ENCODE assay signal across 1 cellular context in the genomic region with DNA sequence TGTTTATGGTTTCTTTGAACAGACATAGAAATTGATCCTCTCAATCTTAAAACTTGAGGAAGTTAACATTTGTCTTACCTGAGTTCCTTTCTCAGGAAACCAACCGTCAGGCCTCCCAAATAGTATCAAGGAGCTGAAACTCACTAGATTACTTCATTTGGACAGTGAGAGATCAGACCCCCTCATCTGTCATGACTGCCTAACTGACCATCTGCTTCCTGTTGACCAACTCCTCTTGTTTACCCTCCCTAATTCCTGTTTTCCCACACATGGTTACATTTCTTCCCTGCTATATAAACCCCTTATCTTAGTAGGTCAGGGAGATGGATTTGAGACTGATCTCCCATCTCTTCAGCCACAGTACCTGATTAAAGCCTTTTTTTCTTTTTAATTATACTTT.
TF ChIP-seq lines count a peak whose summit lies in the region.

No MANE protein-coding gene starts in this region.

TF ChIP-seq in K562, 482 proteins besides CTCF, POLR2A, EP300 and RAD21 (continued from another document):
- TF ChIP-seq, protein P1, sequence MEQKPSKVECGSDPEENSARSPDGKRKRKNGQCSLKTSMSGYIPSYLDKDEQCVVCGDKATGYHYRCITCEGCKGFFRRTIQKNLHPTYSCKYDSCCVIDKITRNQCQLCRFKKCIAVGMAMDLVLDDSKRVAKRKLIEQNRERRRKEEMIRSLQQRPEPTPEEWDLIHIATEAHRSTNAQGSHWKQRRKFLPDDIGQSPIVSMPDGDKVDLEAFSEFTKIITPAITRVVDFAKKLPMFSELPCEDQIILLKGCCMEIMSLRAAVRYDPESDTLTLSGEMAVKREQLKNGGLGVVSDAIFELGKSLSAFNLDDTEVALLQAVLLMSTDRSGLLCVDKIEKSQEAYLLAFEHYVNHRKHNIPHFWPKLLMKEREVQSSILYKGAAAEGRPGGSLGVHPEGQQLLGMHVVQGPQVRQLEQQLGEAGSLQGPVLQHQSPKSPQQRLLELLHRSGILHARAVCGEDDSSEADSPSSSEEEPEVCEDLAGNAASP (IDR thresholded peaks at IDR 0.05): no peak
- peak; percentile 75 for TF ChIP-seq ZNF75A (CRISPR knock-in tag; IDR thresholded peaks at IDR 0.05)
- no peak for TF ChIP-seq THRAP3 (IDR thresholded peaks at IDR 0.05; ENCODE audit: borderline replicate concordance)
- TF ChIP-seq CSDE1 (IDR thresholded peaks at IDR 0.05): no peak
- TF ChIP-seq FOXK2 (conservative IDR thresholded peaks at IDR 0.05 in 1 of 2, IDR thresholded peaks at IDR 0.05 in 1 of 2; ENCODE audit: low read depth in 2 of 2): 0 out of 4 replicates have a peak, but pooled peaks of 1 of the 2 experiments have one; percentile 46
- TF ChIP-seq ARID1B (IDR thresholded peaks at IDR 0.05): peak; percentile 36; the same call in 1 of the 2 replicates
- peak in 1 of 2 experiments; percentile 70; a peak in 2 of 4 replicates for TF ChIP-seq FOXA3 (CRISPR knock-in tag; conservative IDR thresholded peaks at IDR 0.05 in 1 of 2, IDR thresholded peaks at IDR 0.05 in 1 of 2)
- TF ChIP-seq STAT5B (CRISPR knock-in tag; IDR thresholded peaks at IDR 0.05): no peak
- no peak for TF ChIP-seq ILK (tag; IDR thresholded peaks at IDR 0.05; ENCODE audit: borderline replicate concordance, low read depth)
- no peak for TF ChIP-seq NCOA1 (IDR thresholded peaks at IDR 0.05; ENCODE audit: low read depth)
- no peak for TF ChIP-seq ZNF384 (IDR thresholded peaks at IDR 0.05; ENCODE audit: low read depth, low read length)
- TF ChIP-seq TCF3 (CRISPR knock-in tag; IDR thresholded peaks at IDR 0.05): 0 out of 2 replicates have a peak, but pooled peaks have one; percentile 12
- no peak for TF ChIP-seq C11orf30 (IDR thresholded peaks at IDR 0.05; ENCODE audit: low read depth)
- 0 out of 2 replicates have a peak, but pooled peaks have one; percentile 5 for TF ChIP-seq TAL1 (IDR thresholded peaks at IDR 0.05)
- no peak for TF ChIP-seq TCF7L2 (IDR thresholded peaks at IDR 0.05; ENCODE audit: low read depth, low read length)
- peak; percentile 45; the same call in 1 of the 2 replicates for TF ChIP-seq ETV1 (tag; conservative IDR thresholded peaks at IDR 0.05; ENCODE audit: low read depth)
- TF ChIP-seq, protein P2, sequence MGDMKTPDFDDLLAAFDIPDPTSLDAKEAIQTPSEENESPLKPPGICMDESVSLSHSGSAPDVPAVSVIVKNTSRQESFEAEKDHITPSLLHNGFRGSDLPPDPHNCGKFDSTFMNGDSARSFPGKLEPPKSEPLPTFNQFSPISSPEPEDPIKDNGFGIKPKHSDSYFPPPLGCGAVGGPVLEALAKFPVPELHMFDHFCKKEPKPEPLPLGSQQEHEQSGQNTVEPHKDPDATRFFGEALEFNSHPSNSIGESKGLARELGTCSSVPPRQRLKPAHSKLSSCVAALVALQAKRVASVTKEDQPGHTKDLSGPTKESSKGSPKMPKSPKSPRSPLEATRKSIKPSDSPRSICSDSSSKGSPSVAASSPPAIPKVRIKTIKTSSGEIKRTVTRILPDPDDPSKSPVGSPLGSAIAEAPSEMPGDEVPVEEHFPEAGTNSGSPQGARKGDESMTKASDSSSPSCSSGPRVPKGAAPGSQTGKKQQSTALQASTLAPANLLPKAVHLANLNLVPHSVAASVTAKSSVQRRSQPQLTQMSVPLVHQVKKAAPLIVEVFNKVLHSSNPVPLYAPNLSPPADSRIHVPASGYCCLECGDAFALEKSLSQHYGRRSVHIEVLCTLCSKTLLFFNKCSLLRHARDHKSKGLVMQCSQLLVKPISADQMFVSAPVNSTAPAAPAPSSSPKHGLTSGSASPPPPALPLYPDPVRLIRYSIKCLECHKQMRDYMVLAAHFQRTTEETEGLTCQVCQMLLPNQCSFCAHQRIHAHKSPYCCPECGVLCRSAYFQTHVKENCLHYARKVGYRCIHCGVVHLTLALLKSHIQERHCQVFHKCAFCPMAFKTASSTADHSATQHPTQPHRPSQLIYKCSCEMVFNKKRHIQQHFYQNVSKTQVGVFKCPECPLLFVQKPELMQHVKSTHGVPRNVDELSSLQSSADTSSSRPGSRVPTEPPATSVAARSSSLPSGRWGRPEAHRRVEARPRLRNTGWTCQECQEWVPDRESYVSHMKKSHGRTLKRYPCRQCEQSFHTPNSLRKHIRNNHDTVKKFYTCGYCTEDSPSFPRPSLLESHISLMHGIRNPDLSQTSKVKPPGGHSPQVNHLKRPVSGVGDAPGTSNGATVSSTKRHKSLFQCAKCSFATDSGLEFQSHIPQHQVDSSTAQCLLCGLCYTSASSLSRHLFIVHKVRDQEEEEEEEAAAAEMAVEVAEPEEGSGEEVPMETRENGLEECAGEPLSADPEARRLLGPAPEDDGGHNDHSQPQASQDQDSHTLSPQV (IDR thresholded peaks at IDR 0.05): peak; percentile 40; the same call in 1 of the 2 replicates
- TF ChIP-seq ZNF431 (CRISPR knock-in tag; IDR thresholded peaks at IDR 0.05): no peak
- no peak for TF ChIP-seq HDAC8 (tag; IDR thresholded peaks at IDR 0.05)
- peak; percentile 55 for TF ChIP-seq CBFA2T3 (IDR thresholded peaks at IDR 0.05)
